In genomic region chr20:24987873-24988835, GRCh38 we compare ENCODE assay signal across 1 cellular context.
TF ChIP-seq lines count a peak whose summit lies in the region.

No MANE protein-coding gene starts in this region.

TF ChIP-seq in GM12878, 131 proteins besides CTCF, POLR2A, EP300 and RAD21:
- peak; percentile 50 for TF ChIP-seq MEF2B (IDR thresholded peaks at IDR 0.05; ENCODE audit: partially characterized antibody, poor library complexity, severe bottlenecking)
- TF ChIP-seq FOS (IDR thresholded peaks at IDR 0.05; ENCODE audit: borderline replicate concordance, extremely low read depth, insufficient read length): no peak
